32 cellular contexts compared by ENCODE assay signal in genomic region chr7:43943702-43944187, GRCh38. TPM values are rescaled to one million over a fixed set of nuclear protein-coding genes. Genes with fewer than 3 reads are reported as not detected.
"Had no signal": no experiment of that assay in that cellular context is flagged by ENCODE, and none has a peak within 500 bp of the region (broad histone marks: within the 10 kb centered on the region; RNA-seq: fewer than 3 reads in every experiment).

No MANE protein-coding gene starts in this region.

- H3K4me1 Mint-ChIP-seq: activated CD4-positive, alpha-beta memory T cell treated with anti-CD3 and anti-CD28 coated beads, Interleukin-2, amount 10 ng/mL, durations not matched to agents 7 days and 5 days; activated CD4-positive, alpha-beta T cell treated with anti-CD3 and anti-CD28 coated beads, Interleukin-2, amount 10 ng/mL, durations not matched to agents 24 days and 14 days; activated naive CD8-positive, alpha-beta T cell treated with anti-CD3 and anti-CD28 coated beads, Interleukin-2, amount 50 U/mL, for 24 hours; brain; neural progenitor cell; stimulated activated memory B cell treated with anti-CD40 and anti-IgM and Interleukin-4, amounts not matched to agents 10 μg/mL and 1 μg/mL and 100 μg/mL, for 72 hours had no signal

- H3K27ac Mint-ChIP-seq: activated CD4-positive, alpha-beta memory T cell treated with anti-CD3 and anti-CD28 coated beads, Interleukin-2, amount 10 ng/mL, durations not matched to agents 7 days and 5 days; activated CD4-positive, alpha-beta T cell treated with anti-CD3 and anti-CD28 coated beads, Interleukin-2, amount 10 ng/mL, durations not matched to agents 24 days and 14 days; activated naive CD8-positive, alpha-beta T cell treated with anti-CD3 and anti-CD28 coated beads, Interleukin-2, amount 50 U/mL, for 24 hours; activated T-helper 1 cell treated with anti-CD3 and anti-CD28 coated beads, Interleukin-12 subunit alpha, Interleukin-12 subunit beta, Interleukin-2, Interleukin-4 antibody, amounts not matched to agents 30 ng/mL and 10 ng/mL and 1 ng/mL, durations not matched to agents 14 hours and 24 hours and 36 hours; dendritic cell treated with granulocyte-macrophage colony-stimulating factor and Interleukin-4, amounts not matched to agents 40 ng/mL and 50 ng/mL, for 4 days; stimulated activated memory B cell treated with anti-CD40 and anti-IgM and Interleukin-4, amounts not matched to agents 10 μg/mL and 1 μg/mL and 100 μg/mL, for 72 hours had no signal

- H3K4me1 ChIP-seq: heart right ventricle, lower lobe of right lung, neural progenitor cell, vagina had no signal

- H3K27ac ChIP-seq: heart right ventricle, lower lobe of right lung, neural progenitor cell, vagina, VCaP had no signal

- DNase-seq: activated CD4-positive, alpha-beta memory T cell treated with anti-CD3 and anti-CD28 coated beads, Interleukin-2, amount 10 ng/mL, durations not matched to agents 7 days and 5 days; activated CD4-positive, alpha-beta T cell treated with anti-CD3 and anti-CD28 coated beads, Interleukin-2, amount 10 ng/mL, durations not matched to agents 24 days and 14 days; activated gamma-delta T cell; activated naive CD4-positive, alpha-beta T cell treated with anti-CD3 and anti-CD28 coated beads, Interleukin-2, amount 50 U/mL, for 16 hours; activated naive CD8-positive, alpha-beta T cell treated with anti-CD3 and anti-CD28 coated beads, Interleukin-2, amount 50 U/mL, for 24 hours; effector CD4-positive, alpha-beta T cell; erythroblast; foreskin fibroblast; heart right ventricle; kidney; lower lobe of right lung; naive thymus-derived CD8-positive, alpha-beta T cell; stimulated activated CD4-positive, alpha-beta T cell treated with anti-CD3 and anti-CD28 coated beads, Interleukin-15, amount 100 ng/mL, for 24 hours; T1000 had no signal

- H3K4me2 ChIP-seq: neural progenitor cell, smooth muscle cell had no signal

- H2AFZ ChIP-seq: neural progenitor cell had no signal

- H3K9ac ChIP-seq: neural progenitor cell had no signal

- H3K9me3 ChIP-seq: heart right ventricle, lower lobe of right lung, vagina had no signal

- H3K27me3 Mint-ChIP-seq: activated CD4-positive, alpha-beta memory T cell treated with anti-CD3 and anti-CD28 coated beads, Interleukin-2, amount 10 ng/mL, durations not matched to agents 7 days and 5 days; activated CD4-positive, alpha-beta T cell treated with anti-CD3 and anti-CD28 coated beads, Interleukin-2, amount 10 ng/mL, durations not matched to agents 24 days and 14 days; activated naive CD8-positive, alpha-beta T cell treated with anti-CD3 and anti-CD28 coated beads, Interleukin-2, amount 50 U/mL, for 24 hours; brain; dendritic cell treated with granulocyte-macrophage colony-stimulating factor and Interleukin-4, amounts not matched to agents 40 ng/mL and 50 ng/mL, for 4 days; naive thymus-derived CD8-positive, alpha-beta T cell; stimulated activated memory B cell treated with anti-CD40 and anti-IgM and Interleukin-4, amounts not matched to agents 10 μg/mL and 1 μg/mL and 100 μg/mL, for 72 hours had no signal

- H3K4me3 Mint-ChIP-seq: activated CD4-positive, alpha-beta memory T cell treated with anti-CD3 and anti-CD28 coated beads, Interleukin-2, amount 10 ng/mL, durations not matched to agents 7 days and 5 days; activated CD4-positive, alpha-beta T cell treated with anti-CD3 and anti-CD28 coated beads, Interleukin-2, amount 10 ng/mL, durations not matched to agents 24 days and 14 days; activated naive CD8-positive, alpha-beta T cell treated with anti-CD3 and anti-CD28 coated beads, Interleukin-2, amount 50 U/mL, for 24 hours; activated T-helper 1 cell treated with anti-CD3 and anti-CD28 coated beads, Interleukin-12 subunit alpha, Interleukin-12 subunit beta, Interleukin-2, Interleukin-4 antibody, amounts not matched to agents 30 ng/mL and 10 ng/mL and 1 ng/mL, durations not matched to agents 14 hours and 24 hours and 36 hours; brain; dendritic cell treated with granulocyte-macrophage colony-stimulating factor and Interleukin-4, amounts not matched to agents 40 ng/mL and 50 ng/mL, for 4 days; naive thymus-derived CD8-positive, alpha-beta T cell; neural progenitor cell; stimulated activated memory B cell treated with anti-CD40 and anti-IgM and Interleukin-4, amounts not matched to agents 10 μg/mL and 1 μg/mL and 100 μg/mL, for 72 hours had no signal

- H3K27me3 ChIP-seq: heart right ventricle, neural progenitor cell, vagina had no signal

- H3K9me3 Mint-ChIP-seq: activated CD4-positive, alpha-beta memory T cell treated with anti-CD3 and anti-CD28 coated beads, Interleukin-2, amount 10 ng/mL, durations not matched to agents 7 days and 5 days; activated CD4-positive, alpha-beta T cell treated with anti-CD3 and anti-CD28 coated beads, Interleukin-2, amount 10 ng/mL, durations not matched to agents 24 days and 14 days; activated naive CD8-positive, alpha-beta T cell treated with anti-CD3 and anti-CD28 coated beads, Interleukin-2, amount 50 U/mL, for 24 hours; activated T-helper 1 cell treated with anti-CD3 and anti-CD28 coated beads, Interleukin-12 subunit alpha, Interleukin-12 subunit beta, Interleukin-2, Interleukin-4 antibody, amounts not matched to agents 30 ng/mL and 10 ng/mL and 1 ng/mL, durations not matched to agents 14 hours and 24 hours and 36 hours; brain; dendritic cell treated with granulocyte-macrophage colony-stimulating factor and Interleukin-4, amounts not matched to agents 40 ng/mL and 50 ng/mL, for 4 days; naive thymus-derived CD8-positive, alpha-beta T cell; neural progenitor cell; stimulated activated memory B cell treated with anti-CD40 and anti-IgM and Interleukin-4, amounts not matched to agents 10 μg/mL and 1 μg/mL and 100 μg/mL, for 72 hours had no signal

- H3K36me3 ChIP-seq: neural progenitor cell had no signal

- ATAC-seq: activated CD4-positive, CD25-positive, alpha-beta regulatory T cell treated with anti-CD3 and anti-CD28 coated beads, Interleukin-2, amount 50 U/mL, for 24 hours; activated naive CD8-positive, alpha-beta T cell treated with anti-CD3 and anti-CD28 coated beads, Interleukin-2, amount 50 U/mL, for 24 hours; naive thymus-derived CD8-positive, alpha-beta T cell; sciatic nerve; stimulated activated memory B cell treated with anti-CD40 and anti-IgM and Interleukin-4, amounts not matched to agents 10 μg/mL and 1 μg/mL and 100 μg/mL, for 72 hours had no signal

- H3K4me3 ChIP-seq: heart right ventricle, lower lobe of right lung, neural progenitor cell, smooth muscle cell, vagina had no signal

RNA-seq across cellular contexts. Expression of gene SPDYE1, which starts 54.0 kb away (rescaled TPM):
- total RNA-seq: activated CD4-positive, alpha-beta memory T cell treated with anti-CD3 and anti-CD28 coated beads, Interleukin-2, amount 10 ng/mL, durations not matched to agents 7 days and 5 days; activated CD4-positive, alpha-beta T cell treated with anti-CD3 and anti-CD28 coated beads, Interleukin-2, amount 10 ng/mL, durations not matched to agents 24 days and 14 days; activated T-helper 1 cell treated with anti-CD3 and anti-CD28 coated beads, Interleukin-12 subunit alpha, Interleukin-12 subunit beta, Interleukin-2, Interleukin-4 antibody, amounts not matched to agents 30 ng/mL and 10 ng/mL and 1 ng/mL, durations not matched to agents 14 hours and 24 hours and 36 hours; chondrocyte; kidney; left lobe of liver; lower lobe of right lung; mesenteric fat pad; naive thymus-derived CD8-positive, alpha-beta T cell; osteoblast; posterior vena cava; renal cortical epithelial cell; sciatic nerve; smooth muscle cell; temporal lobe; vagina had no signal
- polyA plus RNA-seq: fibroblast of lung, heart right ventricle had no signal
